1 cellular context compared by ENCODE assay signal in genomic region chr12:664779-665092, GRCh38.
TF ChIP-seq lines count a peak whose summit lies in the region.

No MANE protein-coding gene starts in this region.

TF ChIP-seq in H1, 55 proteins besides CTCF, POLR2A, EP300 and RAD21:
- TF ChIP-seq, protein P1, sequence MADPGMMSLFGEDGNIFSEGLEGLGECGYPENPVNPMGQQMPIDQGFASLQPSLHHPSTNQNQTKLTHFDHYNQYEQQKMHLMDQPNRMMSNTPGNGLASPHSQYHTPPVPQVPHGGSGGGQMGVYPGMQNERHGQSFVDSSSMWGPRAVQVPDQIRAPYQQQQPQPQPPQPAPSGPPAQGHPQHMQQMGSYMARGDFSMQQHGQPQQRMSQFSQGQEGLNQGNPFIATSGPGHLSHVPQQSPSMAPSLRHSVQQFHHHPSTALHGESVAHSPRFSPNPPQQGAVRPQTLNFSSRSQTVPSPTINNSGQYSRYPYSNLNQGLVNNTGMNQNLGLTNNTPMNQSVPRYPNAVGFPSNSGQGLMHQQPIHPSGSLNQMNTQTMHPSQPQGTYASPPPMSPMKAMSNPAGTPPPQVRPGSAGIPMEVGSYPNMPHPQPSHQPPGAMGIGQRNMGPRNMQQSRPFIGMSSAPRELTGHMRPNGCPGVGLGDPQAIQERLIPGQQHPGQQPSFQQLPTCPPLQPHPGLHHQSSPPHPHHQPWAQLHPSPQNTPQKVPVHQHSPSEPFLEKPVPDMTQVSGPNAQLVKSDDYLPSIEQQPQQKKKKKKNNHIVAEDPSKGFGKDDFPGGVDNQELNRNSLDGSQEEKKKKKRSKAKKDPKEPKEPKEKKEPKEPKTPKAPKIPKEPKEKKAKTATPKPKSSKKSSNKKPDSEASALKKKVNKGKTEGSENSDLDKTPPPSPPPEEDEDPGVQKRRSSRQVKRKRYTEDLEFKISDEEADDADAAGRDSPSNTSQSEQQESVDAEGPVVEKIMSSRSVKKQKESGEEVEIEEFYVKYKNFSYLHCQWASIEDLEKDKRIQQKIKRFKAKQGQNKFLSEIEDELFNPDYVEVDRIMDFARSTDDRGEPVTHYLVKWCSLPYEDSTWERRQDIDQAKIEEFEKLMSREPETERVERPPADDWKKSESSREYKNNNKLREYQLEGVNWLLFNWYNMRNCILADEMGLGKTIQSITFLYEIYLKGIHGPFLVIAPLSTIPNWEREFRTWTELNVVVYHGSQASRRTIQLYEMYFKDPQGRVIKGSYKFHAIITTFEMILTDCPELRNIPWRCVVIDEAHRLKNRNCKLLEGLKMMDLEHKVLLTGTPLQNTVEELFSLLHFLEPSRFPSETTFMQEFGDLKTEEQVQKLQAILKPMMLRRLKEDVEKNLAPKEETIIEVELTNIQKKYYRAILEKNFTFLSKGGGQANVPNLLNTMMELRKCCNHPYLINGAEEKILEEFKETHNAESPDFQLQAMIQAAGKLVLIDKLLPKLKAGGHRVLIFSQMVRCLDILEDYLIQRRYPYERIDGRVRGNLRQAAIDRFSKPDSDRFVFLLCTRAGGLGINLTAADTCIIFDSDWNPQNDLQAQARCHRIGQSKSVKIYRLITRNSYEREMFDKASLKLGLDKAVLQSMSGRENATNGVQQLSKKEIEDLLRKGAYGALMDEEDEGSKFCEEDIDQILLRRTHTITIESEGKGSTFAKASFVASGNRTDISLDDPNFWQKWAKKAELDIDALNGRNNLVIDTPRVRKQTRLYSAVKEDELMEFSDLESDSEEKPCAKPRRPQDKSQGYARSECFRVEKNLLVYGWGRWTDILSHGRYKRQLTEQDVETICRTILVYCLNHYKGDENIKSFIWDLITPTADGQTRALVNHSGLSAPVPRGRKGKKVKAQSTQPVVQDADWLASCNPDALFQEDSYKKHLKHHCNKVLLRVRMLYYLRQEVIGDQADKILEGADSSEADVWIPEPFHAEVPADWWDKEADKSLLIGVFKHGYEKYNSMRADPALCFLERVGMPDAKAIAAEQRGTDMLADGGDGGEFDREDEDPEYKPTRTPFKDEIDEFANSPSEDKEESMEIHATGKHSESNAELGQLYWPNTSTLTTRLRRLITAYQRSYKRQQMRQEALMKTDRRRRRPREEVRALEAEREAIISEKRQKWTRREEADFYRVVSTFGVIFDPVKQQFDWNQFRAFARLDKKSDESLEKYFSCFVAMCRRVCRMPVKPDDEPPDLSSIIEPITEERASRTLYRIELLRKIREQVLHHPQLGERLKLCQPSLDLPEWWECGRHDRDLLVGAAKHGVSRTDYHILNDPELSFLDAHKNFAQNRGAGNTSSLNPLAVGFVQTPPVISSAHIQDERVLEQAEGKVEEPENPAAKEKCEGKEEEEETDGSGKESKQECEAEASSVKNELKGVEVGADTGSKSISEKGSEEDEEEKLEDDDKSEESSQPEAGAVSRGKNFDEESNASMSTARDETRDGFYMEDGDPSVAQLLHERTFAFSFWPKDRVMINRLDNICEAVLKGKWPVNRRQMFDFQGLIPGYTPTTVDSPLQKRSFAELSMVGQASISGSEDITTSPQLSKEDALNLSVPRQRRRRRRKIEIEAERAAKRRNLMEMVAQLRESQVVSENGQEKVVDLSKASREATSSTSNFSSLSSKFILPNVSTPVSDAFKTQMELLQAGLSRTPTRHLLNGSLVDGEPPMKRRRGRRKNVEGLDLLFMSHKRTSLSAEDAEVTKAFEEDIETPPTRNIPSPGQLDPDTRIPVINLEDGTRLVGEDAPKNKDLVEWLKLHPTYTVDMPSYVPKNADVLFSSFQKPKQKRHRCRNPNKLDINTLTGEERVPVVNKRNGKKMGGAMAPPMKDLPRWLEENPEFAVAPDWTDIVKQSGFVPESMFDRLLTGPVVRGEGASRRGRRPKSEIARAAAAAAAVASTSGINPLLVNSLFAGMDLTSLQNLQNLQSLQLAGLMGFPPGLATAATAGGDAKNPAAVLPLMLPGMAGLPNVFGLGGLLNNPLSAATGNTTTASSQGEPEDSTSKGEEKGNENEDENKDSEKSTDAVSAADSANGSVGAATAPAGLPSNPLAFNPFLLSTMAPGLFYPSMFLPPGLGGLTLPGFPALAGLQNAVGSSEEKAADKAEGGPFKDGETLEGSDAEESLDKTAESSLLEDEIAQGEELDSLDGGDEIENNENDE (IDR thresholded peaks at IDR 0.05; ENCODE audit: insufficient replicate concordance, low read length), result no peak
- TF ChIP-seq E2F6 (IDR thresholded peaks at IDR 0.05) (no peak), SP2 (IDR thresholded peaks at IDR 0.05; ENCODE audit: low read length) (no peak)
